1 cellular context compared by ENCODE assay signal in genomic region chr6:43465978-43466377, GRCh38.
TF ChIP-seq lines count a peak whose summit lies in the region.

No MANE protein-coding gene starts in this region.

TF ChIP-seq in SK-N-SH treated with all-trans-retinoic acid at 6 μM for 48 hours, 23 proteins besides CTCF, POLR2A, EP300 and RAD21:
- TF ChIP-seq TCF4 (CRISPR knock-in tag; IDR thresholded peaks at IDR 0.05; ENCODE audit: borderline replicate concordance) (no peak), CSDC2 (CRISPR knock-in tag; IDR thresholded peaks at IDR 0.05) (no peak), TOX (CRISPR knock-in tag; IDR thresholded peaks at IDR 0.05; ENCODE audit: borderline replicate concordance) (no peak), SNAI2 (CRISPR knock-in tag; IDR thresholded peaks at IDR 0.05) (no peak), GLIS3 (CRISPR knock-in tag; IDR thresholded peaks at IDR 0.05) (no peak), ZNF8 (CRISPR knock-in tag; IDR thresholded peaks at IDR 0.05) (no peak), ZNF70 (CRISPR knock-in tag; IDR thresholded peaks at IDR 0.05) (no peak), ISL1 (CRISPR knock-in tag; IDR thresholded peaks at IDR 0.05) (no peak), BACH2 (CRISPR knock-in tag; IDR thresholded peaks at IDR 0.05; ENCODE audit: borderline replicate concordance) (no peak), PATZ1 (CRISPR knock-in tag; IDR thresholded peaks at IDR 0.05; ENCODE audit: borderline replicate concordance) (no peak), ZC3H10 (CRISPR knock-in tag; IDR thresholded peaks at IDR 0.05) (no peak), RARB (CRISPR knock-in tag; IDR thresholded peaks at IDR 0.05) (no peak), ZNF565 (CRISPR knock-in tag; conservative IDR thresholded peaks at IDR 0.05; ENCODE audit: low read depth) (no peak), ZFP3 (CRISPR knock-in tag; IDR thresholded peaks at IDR 0.05) (no peak), OSR1 (CRISPR knock-in tag; IDR thresholded peaks at IDR 0.05) (no peak), ARNTL (CRISPR knock-in tag; IDR thresholded peaks at IDR 0.05; ENCODE audit: borderline replicate concordance, low read depth) (no peak)
- TF ChIP-seq, protein P1, sequence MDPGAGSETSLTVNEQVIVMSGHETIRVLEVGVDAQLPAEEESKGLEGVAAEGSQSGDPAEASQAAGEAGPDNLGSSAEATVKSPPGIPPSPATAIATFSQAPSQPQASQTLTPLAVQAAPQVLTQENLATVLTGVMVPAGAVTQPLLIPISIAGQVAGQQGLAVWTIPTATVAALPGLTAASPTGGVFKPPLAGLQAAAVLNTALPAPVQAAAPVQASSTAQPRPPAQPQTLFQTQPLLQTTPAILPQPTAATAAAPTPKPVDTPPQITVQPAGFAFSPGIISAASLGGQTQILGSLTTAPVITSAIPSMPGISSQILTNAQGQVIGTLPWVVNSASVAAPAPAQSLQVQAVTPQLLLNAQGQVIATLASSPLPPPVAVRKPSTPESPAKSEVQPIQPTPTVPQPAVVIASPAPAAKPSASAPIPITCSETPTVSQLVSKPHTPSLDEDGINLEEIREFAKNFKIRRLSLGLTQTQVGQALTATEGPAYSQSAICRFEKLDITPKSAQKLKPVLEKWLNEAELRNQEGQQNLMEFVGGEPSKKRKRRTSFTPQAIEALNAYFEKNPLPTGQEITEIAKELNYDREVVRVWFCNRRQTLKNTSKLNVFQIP (CRISPR knock-in tag; IDR thresholded peaks at IDR 0.05; ENCODE audit: borderline replicate concordance, low read depth), result no peak
- TF ChIP-seq, protein P2, sequence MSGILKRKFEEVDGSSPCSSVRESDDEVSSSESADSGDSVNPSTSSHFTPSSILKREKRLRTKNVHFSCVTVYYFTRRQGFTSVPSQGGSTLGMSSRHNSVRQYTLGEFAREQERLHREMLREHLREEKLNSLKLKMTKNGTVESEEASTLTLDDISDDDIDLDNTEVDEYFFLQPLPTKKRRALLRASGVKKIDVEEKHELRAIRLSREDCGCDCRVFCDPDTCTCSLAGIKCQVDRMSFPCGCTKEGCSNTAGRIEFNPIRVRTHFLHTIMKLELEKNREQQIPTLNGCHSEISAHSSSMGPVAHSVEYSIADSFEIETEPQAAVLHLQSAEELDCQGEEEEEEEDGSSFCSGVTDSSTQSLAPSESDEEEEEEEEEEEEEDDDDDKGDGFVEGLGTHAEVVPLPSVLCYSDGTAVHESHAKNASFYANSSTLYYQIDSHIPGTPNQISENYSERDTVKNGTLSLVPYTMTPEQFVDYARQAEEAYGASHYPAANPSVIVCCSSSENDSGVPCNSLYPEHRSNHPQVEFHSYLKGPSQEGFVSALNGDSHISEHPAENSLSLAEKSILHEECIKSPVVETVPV (CRISPR knock-in tag; IDR thresholded peaks at IDR 0.05), result no peak
